Comparison of ENCODE assay signal across 14 cellular contexts in the genomic region with DNA sequence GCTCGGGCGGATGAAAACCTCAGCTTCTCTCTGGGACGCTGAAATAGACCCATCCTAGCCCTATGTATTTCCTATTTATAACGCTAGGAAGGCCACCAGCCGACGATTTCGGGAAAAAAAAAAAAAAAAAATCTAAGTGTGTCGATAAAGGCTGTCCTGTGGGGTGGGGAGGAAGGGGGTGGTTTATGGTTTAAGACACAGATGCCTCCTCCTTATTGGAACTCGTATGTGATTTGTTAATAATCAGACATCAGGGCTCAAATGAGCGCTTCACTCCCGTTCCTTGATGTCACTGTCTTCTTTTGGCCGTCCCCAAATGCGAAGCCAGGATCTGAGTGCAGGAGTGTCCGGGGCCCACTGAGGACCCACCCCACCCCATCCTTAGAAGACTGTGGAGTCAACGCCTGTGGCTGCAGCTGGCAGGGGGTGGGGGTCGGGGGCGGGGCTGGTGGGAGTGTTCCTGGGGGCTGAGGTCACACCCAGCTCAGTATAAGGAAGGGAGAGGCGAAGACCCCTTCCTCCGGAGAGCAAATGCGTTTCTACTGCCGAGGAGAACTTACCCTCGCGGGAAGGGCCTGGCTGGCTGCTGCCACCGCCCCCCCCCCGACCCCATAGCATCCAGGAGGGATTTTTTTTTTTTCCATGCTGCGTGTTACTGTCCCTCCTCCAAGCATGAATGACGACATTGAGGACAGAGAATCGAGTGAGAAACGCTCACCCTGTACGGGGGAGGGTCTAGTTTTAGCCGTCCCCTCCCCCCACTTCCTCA. TPM values are rescaled to one million over a fixed set of nuclear protein-coding genes. Genes with fewer than 3 reads are reported as not detected.
DNase-seq lines count a peak whose midpoint lies in the region; ATAC-seq and TF ChIP-seq lines count a peak whose summit lies in the region.
"Had no signal": no experiment of that assay in that cellular context is flagged by ENCODE, and none has a peak within 500 bp of the region (broad histone marks: within the 10 kb centered on the region; RNA-seq: fewer than 3 reads in every experiment).

No MANE protein-coding gene starts in this region.

- TF ChIP-seq CTCF in glutamatergic neuron (IDR thresholded peaks at IDR 0.05; ENCODE audit: partially characterized antibody, unreplicated experiment) (no peak), vagina (IDR thresholded peaks at IDR 0.05) (no peak)

- no peaks in the 10 kb centered on the region for H3K36me3 ChIP-seq in vagina
- H3K36me3 ChIP-seq: gastrocnemius medialis had no signal

- TF ChIP-seq POLR2A in vagina (IDR thresholded peaks at IDR 0.05): no peak

- H3K4me3 ChIP-seq in vagina: peak overlapping the region; percentile 0 to 18
- H3K4me3 ChIP-seq: gastrocnemius medialis, lung had no signal

- H3K9me3 Mint-ChIP-seq in glutamatergic neuron (ENCODE audit: unreplicated experiment): peaks cover 7% of the 10 kb centered on the region

- H3K27ac ChIP-seq in vagina: no peak overlapping the region
- H3K27ac ChIP-seq: gastrocnemius medialis had no signal

- H3K4me1 Mint-ChIP-seq in glutamatergic neuron (ENCODE audit: low read depth, unreplicated experiment): peaks cover 2% of the 10 kb centered on the region

- H3K36me3 Mint-ChIP-seq in glutamatergic neuron (ENCODE audit: unreplicated experiment): no peaks in the 10 kb centered on the region
- H3K36me3 Mint-ChIP-seq: activated naive CD8-positive, alpha-beta T cell had no signal

- no peaks in the 10 kb centered on the region for H3K9me3 ChIP-seq in vagina
- H3K9me3 ChIP-seq: gastrocnemius medialis had no signal

- no peaks in the 10 kb centered on the region for H3K4me1 ChIP-seq in vagina
- H3K4me1 ChIP-seq: gastrocnemius medialis had no signal

- peak overlapping the region; percentile 97 for H3K4me3 Mint-ChIP-seq in glutamatergic neuron (ENCODE audit: unreplicated experiment)
- H3K4me3 Mint-ChIP-seq: activated naive CD8-positive, alpha-beta T cell had no signal

- H3K27me3 ChIP-seq in vagina: peaks cover 9% of the 10 kb centered on the region

- intact Hi-C loops in vagina (cut with DNase I): no loop called here

- DNase-seq in SIG-M5 treated with dmso at 0.1 percent for 504 hours (lab: John Stamatoyannopoulos, UW; ENCODE audit: unreplicated experiment) (peak; percentile 19), SIG-M5 (lab: John Stamatoyannopoulos, UW) (no peak), NCI-H510A (lab: John Stamatoyannopoulos, UW) (peak; percentile 42), glutamatergic neuron (peak; percentile 67), vagina (ENCODE audit: extremely low spot score in 2 of 2) (no peak)
- DNase-seq: gastrocnemius medialis, Karpas-422 had no signal

- ATAC-seq in HG02840 (IDR thresholded peaks at IDR 0.05; ENCODE audit: low FRiP score, unreplicated experiment) (no peak), GM21528 (IDR thresholded peaks at IDR 0.05; ENCODE audit: low FRiP score, unreplicated experiment) (no peak), GM21526 (IDR thresholded peaks at IDR 0.05; ENCODE audit: low FRiP score, unreplicated experiment) (no peak)
- ATAC-seq: gastrocnemius medialis had no signal

- peak overlapping the region; percentile 99 for H3K27ac Mint-ChIP-seq in glutamatergic neuron (ENCODE audit: unreplicated experiment)
- H3K27ac Mint-ChIP-seq: activated naive CD8-positive, alpha-beta T cell had no signal

- peaks cover 7% of the 10 kb centered on the region for H3K27me3 Mint-ChIP-seq in glutamatergic neuron (ENCODE audit: unreplicated experiment)

RNA-seq across cellular contexts. Expression of a gene that starts 1.0 kb away (rescaled TPM):
- total RNA-seq in glutamatergic neuron (ENCODE audit: unreplicated experiment) (182 TPM), vagina (0.98 TPM)
- total RNA-seq: activated CD8-positive, alpha-beta memory T cell treated with anti-CD3 and anti-CD28 coated beads for 36 hours; gastrocnemius medialis; subcutaneous adipose tissue had no signal

RNA-seq across cellular contexts. Expression of a gene that starts 12.6 kb away (rescaled TPM):
- total RNA-seq in glutamatergic neuron (ENCODE audit: unreplicated experiment) (8.9 TPM), vagina (not detected)
- total RNA-seq: gastrocnemius medialis, subcutaneous adipose tissue had no signal

RNA-seq across cellular contexts. Expression of a gene that starts 51.4 kb away (rescaled TPM):
- total RNA-seq in glutamatergic neuron (ENCODE audit: unreplicated experiment) (4.0 TPM), vagina (not detected)
- total RNA-seq: activated CD8-positive, alpha-beta memory T cell treated with anti-CD3 and anti-CD28 coated beads for 36 hours; subcutaneous adipose tissue had no signal

Comparison
In these comparisons a context has a peak if more than half of its experiments do, and no peak if none do; other contexts are left out.
1. DNase-seq: peak in SIG-M5 treated with dmso at 0.1 percent for 504 hours (single experiment), NCI-H510A (single experiment) and glutamatergic neuron (single experiment); none in SIG-M5 (single experiment) and vagina (0 of 2).
2. RNA of a gene that starts 1.0 kb away (total RNA-seq): 182 TPM in glutamatergic neuron (single experiment); 0.98 TPM in vagina (single experiment); every median in the first group is over 10 times any median in the second.